ENCODE assay signal across 19 cellular contexts in genomic region chr5:14720236-14720923, GRCh38. TPM values are rescaled to one million over a fixed set of nuclear protein-coding genes. Genes with fewer than 3 reads are reported as not detected.
DNase-seq lines count a peak whose midpoint lies in the region; ATAC-seq, FAIRE-seq and TF ChIP-seq lines count a peak whose summit lies in the region.
"Had no signal": no experiment of that assay in that cellular context is flagged by ENCODE, and none has a peak within 500 bp of the region (broad histone marks: within the 10 kb centered on the region; RNA-seq: fewer than 3 reads in every experiment).

No MANE protein-coding gene starts in this region.

- H3K27me3 ChIP-seq in smooth muscle cell (ENCODE audit: low read depth): no peaks in the 10 kb centered on the region
- H3K27me3 ChIP-seq: spleen, transverse colon had no signal

- no peak overlapping the region for H3K4me3 ChIP-seq in smooth muscle cell
- H3K4me3 ChIP-seq: spleen, transverse colon had no signal

- peaks cover 52% of the 10 kb centered on the region for H3K36me3 Mint-ChIP-seq in activated CD4-positive, alpha-beta memory T cell treated with anti-CD3 and anti-CD28 coated beads for 36 hours
- H3K36me3 Mint-ChIP-seq in activated CD4-positive, alpha-beta memory T cell treated with anti-CD3 and anti-CD28 coated beads, Interleukin-2, amount 10 ng/mL, durations not matched to agents 7 days and 5 days (ENCODE audit: low read depth): peaks cover 60% of the 10 kb centered on the region

- ATAC-seq in esophagus mucosa: peak; percentile 53
- ATAC-seq: left lobe of liver had no signal

- no peak for FAIRE-seq in RCC 7860 (lab: Jason Lieb, UNC)
- FAIRE-seq: A204.1 had no signal

- H3K9ac ChIP-seq in smooth muscle cell (ENCODE audit: low read depth): peak overlapping the region; percentile 7

- no peaks in the 10 kb centered on the region for H3K9me3 ChIP-seq in smooth muscle cell (replicated peaks; ENCODE audit: low read depth)
- H3K9me3 ChIP-seq: spleen, transverse colon had no signal

- peak overlapping the region; percentile 81 for H3K27ac ChIP-seq in smooth muscle cell (ENCODE audit: low read depth)
- H3K27ac ChIP-seq: spleen, transverse colon had no signal

- H3K4me1 Mint-ChIP-seq in activated CD4-positive, alpha-beta memory T cell treated with anti-CD3 and anti-CD28 coated beads for 36 hours (ENCODE audit: low read depth): peaks cover 46% of the 10 kb centered on the region
- peaks cover 11% of the 10 kb centered on the region for H3K4me1 Mint-ChIP-seq in activated CD4-positive, alpha-beta memory T cell treated with anti-CD3 and anti-CD28 coated beads, Interleukin-2, amount 10 ng/mL, durations not matched to agents 7 days and 5 days
- H3K4me1 Mint-ChIP-seq: neural crest cell had no signal

- no peaks in the 10 kb centered on the region for H3K36me3 ChIP-seq in smooth muscle cell (ENCODE audit: low read depth)

- H3F3A ChIP-seq in smooth muscle cell (ENCODE audit: low read depth): peaks cover 5% of the 10 kb centered on the region

- no peaks in the 10 kb centered on the region for H4K20me1 ChIP-seq in smooth muscle cell (ENCODE audit: low read depth)

- H3K4me1 ChIP-seq in smooth muscle cell (ENCODE audit: low read depth): no peaks in the 10 kb centered on the region

- H3K79me2 ChIP-seq in smooth muscle cell (ENCODE audit: low read depth): no peaks in the 10 kb centered on the region

- no peak overlapping the region for H2AFZ ChIP-seq in smooth muscle cell (ENCODE audit: low read depth)

- CTCF ChIA-PET in activated CD4-positive, alpha-beta memory T cell treated with anti-CD3 and anti-CD28 coated beads for 36 hours (lab: Charles Lee): interaction anchor here (1.2 to 3.4 kb wide), 6 partner anchors 7 to 283 kb away, joined by 3 to 14 read pairs (median 4); no protein-coding TSS in a partner anchor
- CTCF ChIA-PET in activated CD4-positive, alpha-beta memory T cell treated with anti-CD3 and anti-CD28 coated beads, Interleukin-2, amount 10 ng/mL, durations not matched to agents 7 days and 5 days (lab: Charles Lee): interaction anchor here (1.2 to 2.4 kb wide), 3 partner anchors 12 to 283 kb away, joined by 3 to 17 read pairs (median 6); no protein-coding TSS in a partner anchor

- POLR2A ChIA-PET in activated CD4-positive, alpha-beta memory T cell treated with anti-CD3 and anti-CD28 coated beads for 36 hours (lab: Charles Lee): no interaction called here
- POLR2A ChIA-PET in activated CD4-positive, alpha-beta memory T cell treated with anti-CD3 and anti-CD28 coated beads, Interleukin-2, amount 10 ng/mL, durations not matched to agents 7 days and 5 days (lab: Charles Lee): interaction anchor here (1.5 kb wide), 1 partner anchor 13 kb away, joined by 7 read pairs; no protein-coding TSS in a partner anchor

- intact Hi-C loops in activated CD4-positive, alpha-beta memory T cell treated with anti-CD3 and anti-CD28 coated beads for 36 hours (cut with micrococcal nuclease): loop anchor here (5.0 kb wide), 1 partner anchor 207 kb away; no protein-coding TSS in a partner anchor

- peak overlapping the region; percentile 19 for H3K27ac Mint-ChIP-seq in activated CD4-positive, alpha-beta memory T cell treated with anti-CD3 and anti-CD28 coated beads for 36 hours
- no peak overlapping the region for H3K27ac Mint-ChIP-seq in activated CD4-positive, alpha-beta memory T cell treated with anti-CD3 and anti-CD28 coated beads, Interleukin-2, amount 10 ng/mL, durations not matched to agents 7 days and 5 days

- H3K4me3 Mint-ChIP-seq in activated CD4-positive, alpha-beta memory T cell treated with anti-CD3 and anti-CD28 coated beads for 36 hours: no peak overlapping the region
- no peak overlapping the region for H3K4me3 Mint-ChIP-seq in activated CD4-positive, alpha-beta memory T cell treated with anti-CD3 and anti-CD28 coated beads, Interleukin-2, amount 10 ng/mL, durations not matched to agents 7 days and 5 days
- H3K4me3 Mint-ChIP-seq: activated CD4-positive, alpha-beta T cell treated with anti-CD3 and anti-CD28 coated beads, Interleukin-2, amount 10 ng/mL, durations not matched to agents 7 days and 5 days; neural crest cell had no signal

- whole genome bisulfite sequencing in smooth muscle cell (ENCODE audit: low lambda C conversion rate): 67% methylated on average over 3 of the region's 3 CpGs

- no peaks in the 10 kb centered on the region for H3K9me3 Mint-ChIP-seq in activated CD4-positive, alpha-beta memory T cell treated with anti-CD3 and anti-CD28 coated beads for 36 hours
- no peaks in the 10 kb centered on the region for H3K9me3 Mint-ChIP-seq in activated CD4-positive, alpha-beta memory T cell treated with anti-CD3 and anti-CD28 coated beads, Interleukin-2, amount 10 ng/mL, durations not matched to agents 7 days and 5 days
- H3K9me3 Mint-ChIP-seq: activated CD4-positive, alpha-beta T cell treated with anti-CD3 and anti-CD28 coated beads, Interleukin-2, amount 10 ng/mL, durations not matched to agents 7 days and 5 days had no signal

- TF ChIP-seq CTCF in smooth muscle cell (IDR thresholded peaks at IDR 0.05; ENCODE audit: borderline replicate concordance, insufficient read depth, poor library complexity, severe bottlenecking): no peak

- peak overlapping the region; percentile 16 for H3K4me2 ChIP-seq in smooth muscle cell

- no peak for DNase-seq in activated CD4-positive, alpha-beta memory T cell treated with anti-CD3 and anti-CD28 coated beads for 36 hours
- no peak for DNase-seq in activated CD4-positive, alpha-beta memory T cell treated with anti-CD3 and anti-CD28 coated beads, Interleukin-2, amount 10 ng/mL, durations not matched to agents 7 days and 5 days
- DNase-seq in RCC 7860 (ENCODE audit: low spot score): peak; percentile 34
- no peak for DNase-seq in smooth muscle cell (lab: John Stamatoyannopoulos, UW; ENCODE audit: unreplicated experiment)
- DNase-seq in NCI-H1048 (lab: John Stamatoyannopoulos, UW): no peak
- no peak for DNase-seq in NCI-H2227 (lab: John Stamatoyannopoulos, UW; ENCODE audit: unreplicated experiment)
- DNase-seq in NCI-H2029 (lab: John Stamatoyannopoulos, UW): no peak
- DNase-seq: activated CD4-positive, alpha-beta T cell treated with anti-CD3 and anti-CD28 coated beads, Interleukin-2, amount 10 ng/mL, durations not matched to agents 7 days and 5 days; dermis blood vessel endothelial cell; DMS79; NCI-H1930; NK-92 treated with Interleukin-12 subunit alpha and Interleukin-12 subunit beta, amount 100 ng/mL, for 24 hours; spleen; SW 1271; transverse colon had no signal

- no peaks in the 10 kb centered on the region for H3K27me3 Mint-ChIP-seq in activated CD4-positive, alpha-beta memory T cell treated with anti-CD3 and anti-CD28 coated beads for 36 hours
- no peaks in the 10 kb centered on the region for H3K27me3 Mint-ChIP-seq in activated CD4-positive, alpha-beta memory T cell treated with anti-CD3 and anti-CD28 coated beads, Interleukin-2, amount 10 ng/mL, durations not matched to agents 7 days and 5 days
- H3K27me3 Mint-ChIP-seq: activated CD4-positive, alpha-beta T cell treated with anti-CD3 and anti-CD28 coated beads, Interleukin-2, amount 10 ng/mL, durations not matched to agents 7 days and 5 days had no signal

RNA-seq across cellular contexts. Expression of gene OTULIN, which starts 55.9 kb away (rescaled TPM):
- 10 to 100 TPM; 53.3 to 53.6 TPM for total RNA-seq in activated CD4-positive, alpha-beta memory T cell treated with anti-CD3 and anti-CD28 coated beads for 36 hours
- total RNA-seq in activated CD4-positive, alpha-beta memory T cell treated with anti-CD3 and anti-CD28 coated beads, Interleukin-2, amount 10 ng/mL, durations not matched to agents 7 days and 5 days: 10 to 100 TPM; 69.6 to 71.7 TPM
- 26.1 TPM for total RNA-seq in esophagus mucosa
- total RNA-seq in smooth muscle cell: 21.2 and 30.3 TPM in 2 replicates
- 15.8 and 17.6 TPM in 2 replicates for polyA plus RNA-seq in smooth muscle cell
